In genomic region chr9:37410969-37411785, GRCh38 we compare ENCODE assay signal across 1 cellular context.
TF ChIP-seq lines count a peak whose summit lies in the region.

No MANE protein-coding gene starts in this region.

TF ChIP-seq in HepG2, 621 proteins besides CTCF, POLR2A, EP300 and RAD21 (continued from another document and continues in another):
- no peak for TF ChIP-seq ELK4 (CRISPR knock-in tag; IDR thresholded peaks at IDR 0.05; ENCODE audit: borderline replicate concordance)
- no peak for TF ChIP-seq ZNF431 (CRISPR knock-in tag; IDR thresholded peaks at IDR 0.05; ENCODE audit: borderline replicate concordance, low read depth)
- no peak for TF ChIP-seq RFXAP (CRISPR knock-in tag; IDR thresholded peaks at IDR 0.05; ENCODE audit: borderline replicate concordance)
- TF ChIP-seq KDM5A (IDR thresholded peaks at IDR 0.05; ENCODE audit: borderline replicate concordance, low read length), result no peak
- no peak for TF ChIP-seq ZNF20 (CRISPR knock-in tag; IDR thresholded peaks at IDR 0.05)
- peak; percentile 66 for TF ChIP-seq ZMYM3 (CRISPR knock-in tag; IDR thresholded peaks at IDR 0.05)
- no peak for TF ChIP-seq ZFP1 (CRISPR knock-in tag; IDR thresholded peaks at IDR 0.05)
- peak; percentile 51 for TF ChIP-seq XRCC5 (optimal IDR thresholded peaks at IDR 0.05; ENCODE audit: low read length)
- no peak for TF ChIP-seq MAF1 (CRISPR knock-in tag; IDR thresholded peaks at IDR 0.05; ENCODE audit: borderline replicate concordance)
- no peak for TF ChIP-seq CREB1 (IDR thresholded peaks at IDR 0.05)
- TF ChIP-seq CREB1 (CRISPR knock-in tag; IDR thresholded peaks at IDR 0.05), result no peak
- TF ChIP-seq ZGPAT (CRISPR knock-in tag; IDR thresholded peaks at IDR 0.05), result peak; percentile 38; the same call in 1 of the 2 replicates
- TF ChIP-seq ATF2 (CRISPR knock-in tag; IDR thresholded peaks at IDR 0.05), result 0 out of 2 replicates have a peak, but pooled peaks have one; percentile 14
- no peak for TF ChIP-seq ZNF781 (CRISPR knock-in tag; IDR thresholded peaks at IDR 0.05; ENCODE audit: borderline replicate concordance, not compliant biosample characterization)
- 0 out of 2 replicates have a peak, but pooled peaks have one; percentile 25 for TF ChIP-seq DMAP1 (CRISPR knock-in tag; IDR thresholded peaks at IDR 0.05)
- TF ChIP-seq ATF4 (CRISPR knock-in tag; IDR thresholded peaks at IDR 0.05), result no peak
- TF ChIP-seq ETV5 (CRISPR knock-in tag; IDR thresholded peaks at IDR 0.05; ENCODE audit: borderline replicate concordance), result 0 out of 2 replicates have a peak, but pooled peaks have one; percentile 9
- TF ChIP-seq GABPA (IDR thresholded peaks at IDR 0.05; ENCODE audit: low read depth, low read length), result no peak
- no peak for TF ChIP-seq GABPA (CRISPR knock-in tag; IDR thresholded peaks at IDR 0.05; ENCODE audit: low read depth)
- TF ChIP-seq LCORL (IDR thresholded peaks at IDR 0.05), result no peak
- TF ChIP-seq LCORL (CRISPR knock-in tag; IDR thresholded peaks at IDR 0.05), result no peak
- TF ChIP-seq MAZ (IDR thresholded peaks at IDR 0.05; ENCODE audit: borderline replicate concordance, low read depth, low read length), result no peak
- no peak for TF ChIP-seq MAZ (CRISPR knock-in tag; IDR thresholded peaks at IDR 0.05; ENCODE audit: low read depth)
- no peak for TF ChIP-seq HOXD1 (CRISPR knock-in tag; IDR thresholded peaks at IDR 0.05)
- TF ChIP-seq HES4 (CRISPR knock-in tag; IDR thresholded peaks at IDR 0.05; ENCODE audit: borderline replicate concordance), result no peak
- TF ChIP-seq NFATC3 (CRISPR knock-in tag; IDR thresholded peaks at IDR 0.05), result no peak
- TF ChIP-seq ZFP90 (CRISPR knock-in tag; IDR thresholded peaks at IDR 0.05; ENCODE audit: borderline replicate concordance), result no peak
- TF ChIP-seq HMGXB4 (CRISPR knock-in tag; IDR thresholded peaks at IDR 0.05; ENCODE audit: borderline replicate concordance in 1 of 2, low read depth in 1 of 2), result peak; percentile 57 to 70; a peak in 2 of 4 replicates
- no peak for TF ChIP-seq CEBPG (CRISPR knock-in tag; IDR thresholded peaks at IDR 0.05)
- TF ChIP-seq ZNF350 (CRISPR knock-in tag; IDR thresholded peaks at IDR 0.05; ENCODE audit: borderline replicate concordance, low read depth), result no peak
- TF ChIP-seq MTERF4 (CRISPR knock-in tag; IDR thresholded peaks at IDR 0.05), result no peak
- no peak for TF ChIP-seq FOXJ3 (CRISPR knock-in tag; IDR thresholded peaks at IDR 0.05; ENCODE audit: borderline replicate concordance)
- TF ChIP-seq SRSF1 (optimal IDR thresholded peaks at IDR 0.05; ENCODE audit: low read depth, low read length), result peak; percentile 57
- peak; percentile 68 for TF ChIP-seq ZNF263 (CRISPR knock-in tag; IDR thresholded peaks at IDR 0.05)
- no peak for TF ChIP-seq GATAD2A (CRISPR knock-in tag; IDR thresholded peaks at IDR 0.05)
- TF ChIP-seq ZNF766 (CRISPR knock-in tag; IDR thresholded peaks at IDR 0.05; ENCODE audit: borderline replicate concordance), result no peak
- TF ChIP-seq ZNF776 (CRISPR knock-in tag; IDR thresholded peaks at IDR 0.05), result 0 out of 2 replicates have a peak, but pooled peaks have one; percentile 18
- no peak for TF ChIP-seq SPEN (CRISPR knock-in tag; IDR thresholded peaks at IDR 0.05; ENCODE audit: low read depth)
- TF ChIP-seq ZNF224 (CRISPR knock-in tag; IDR thresholded peaks at IDR 0.05), result no peak
- no peak for TF ChIP-seq ZNF547 (CRISPR knock-in tag; IDR thresholded peaks at IDR 0.05)
- TF ChIP-seq MZF1 (CRISPR knock-in tag; IDR thresholded peaks at IDR 0.05; ENCODE audit: borderline replicate concordance), result no peak
- no peak for TF ChIP-seq SYNCRIP (IDR thresholded peaks at IDR 0.05; ENCODE audit: insufficient read depth, low read depth, low read length)
- no peak for TF ChIP-seq ZNF260 (CRISPR knock-in tag; IDR thresholded peaks at IDR 0.05; ENCODE audit: borderline replicate concordance, low read depth)
- no peak for TF ChIP-seq ZBTB1 (CRISPR knock-in tag; IDR thresholded peaks at IDR 0.05; ENCODE audit: borderline replicate concordance)
- no peak for TF ChIP-seq THAP8 (CRISPR knock-in tag; IDR thresholded peaks at IDR 0.05; ENCODE audit: borderline replicate concordance)
- TF ChIP-seq CERS6 (CRISPR knock-in tag; IDR thresholded peaks at IDR 0.05), result no peak
- no peak for TF ChIP-seq ARNT2 (CRISPR knock-in tag; IDR thresholded peaks at IDR 0.05; ENCODE audit: low read depth)
- 0 out of 2 replicates have a peak, but pooled peaks have one; percentile 22 for TF ChIP-seq KAT8 (CRISPR knock-in tag; IDR thresholded peaks at IDR 0.05)
- no peak for TF ChIP-seq ZNF275 (CRISPR knock-in tag; IDR thresholded peaks at IDR 0.05; ENCODE audit: borderline replicate concordance)
- TF ChIP-seq EEA1 (CRISPR knock-in tag; IDR thresholded peaks at IDR 0.05; ENCODE audit: borderline replicate concordance), result no peak
- TF ChIP-seq MTA3 (CRISPR knock-in tag; IDR thresholded peaks at IDR 0.05), result no peak
- no peak for TF ChIP-seq ZFP36L1 (CRISPR knock-in tag; IDR thresholded peaks at IDR 0.05)
- TF ChIP-seq MLX (CRISPR knock-in tag; IDR thresholded peaks at IDR 0.05), result no peak
- TF ChIP-seq NR1H2 (CRISPR knock-in tag; IDR thresholded peaks at IDR 0.05; ENCODE audit: borderline replicate concordance, low read depth), result no peak
- TF ChIP-seq ZNF280D (CRISPR knock-in tag; IDR thresholded peaks at IDR 0.05), result peak; percentile 41; the same call in 1 of the 2 replicates
- TF ChIP-seq ATF3 (CRISPR knock-in tag; IDR thresholded peaks at IDR 0.05), result no peak
- 0 out of 2 replicates have a peak, but pooled peaks have one; percentile 27 for TF ChIP-seq BORCS8-MEF2B (CRISPR knock-in tag; IDR thresholded peaks at IDR 0.05)
- no peak for TF ChIP-seq AGO1 (IDR thresholded peaks at IDR 0.05; ENCODE audit: low read depth, low read length, poor library complexity, severe bottlenecking)
- no peak for TF ChIP-seq RBFOX2 (IDR thresholded peaks at IDR 0.05; ENCODE audit: low read depth, low read length)
- no peak for TF ChIP-seq THYN1 (CRISPR knock-in tag; IDR thresholded peaks at IDR 0.05; ENCODE audit: borderline replicate concordance, low read depth)
